ENCODE assay signal across 10 cellular contexts in the genomic region with DNA sequence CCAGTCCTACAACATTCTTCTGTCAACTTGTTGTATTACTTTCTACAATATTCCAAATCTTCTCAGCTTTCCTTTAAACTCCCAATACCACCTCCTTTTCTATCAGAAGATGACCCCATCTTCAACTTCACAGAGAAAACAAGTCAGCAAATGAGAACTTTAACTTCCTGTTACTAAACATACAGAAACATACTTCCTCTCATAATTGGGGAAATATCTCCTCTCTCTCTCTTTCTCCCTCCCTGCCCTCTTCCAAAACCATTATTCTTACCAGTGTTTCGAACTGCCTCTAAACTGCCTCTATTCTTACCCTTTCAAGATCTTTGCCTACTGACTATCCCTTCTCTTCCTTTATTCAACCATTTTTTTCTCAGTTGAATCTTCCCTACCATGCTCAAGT. TPM values are rescaled to one million over a fixed set of nuclear protein-coding genes. Genes with fewer than 3 reads are reported as not detected.
DNase-seq lines count a peak whose midpoint lies in the region; ATAC-seq and TF ChIP-seq lines count a peak whose summit lies in the region.
"Had no signal": no experiment of that assay in that cellular context is flagged by ENCODE, and none has a peak within 500 bp of the region (broad histone marks: within the 10 kb centered on the region; RNA-seq: fewer than 3 reads in every experiment).

No MANE protein-coding gene starts in this region.

- peak overlapping the region; percentile 41 for H3K4me3 Mint-ChIP-seq in activated CD4-positive, alpha-beta T cell treated with anti-CD3 and anti-CD28 coated beads, Interleukin-2, amount 10 ng/mL, durations not matched to agents 24 days and 14 days
- H3K4me3 Mint-ChIP-seq in stimulated activated memory B cell treated with anti-CD40 and anti-IgM and Interleukin-4, amounts not matched to agents 10 μg/mL and 1 μg/mL and 100 μg/mL, for 72 hours = peak overlapping the region; percentile 43

- H3K36me3 ChIP-seq in Peyer's patch = no peaks in the 10 kb centered on the region
- H3K36me3 ChIP-seq: uterus had no signal

- peaks cover 55% of the 10 kb centered on the region for H3K4me1 Mint-ChIP-seq in activated CD4-positive, alpha-beta T cell treated with anti-CD3 and anti-CD28 coated beads, Interleukin-2, amount 10 ng/mL, durations not matched to agents 24 days and 14 days
- H3K4me1 Mint-ChIP-seq in stimulated activated memory B cell treated with anti-CD40 and anti-IgM and Interleukin-4, amounts not matched to agents 10 μg/mL and 1 μg/mL and 100 μg/mL, for 72 hours = peaks cover 52% of the 10 kb centered on the region

- no peak for TF ChIP-seq CTCF in Peyer's patch (IDR thresholded peaks at IDR 0.05)

- DNase-seq in activated CD4-positive, alpha-beta T cell treated with anti-CD3 and anti-CD28 coated beads, Interleukin-2, amount 10 ng/mL, durations not matched to agents 24 days and 14 days = no peak
- no peak for DNase-seq in activated CD4-positive, alpha-beta T cell treated with anti-CD3 and anti-CD28 coated beads, Interleukin-2, amount 50 U/mL, for 1 hour
- DNase-seq in Peyer's patch = no peak
- DNase-seq in epithelial cell of prostate (ENCODE audit: low read depth, low spot score) = no peak
- DNase-seq: uterus had no signal

- no peak overlapping the region for H3K27ac Mint-ChIP-seq in activated CD4-positive, alpha-beta T cell treated with anti-CD3 and anti-CD28 coated beads, Interleukin-2, amount 10 ng/mL, durations not matched to agents 24 days and 14 days
- peak overlapping the region; percentile 81 for H3K27ac Mint-ChIP-seq in stimulated activated memory B cell treated with anti-CD40 and anti-IgM and Interleukin-4, amounts not matched to agents 10 μg/mL and 1 μg/mL and 100 μg/mL, for 72 hours

- no peak overlapping the region for H3K4me3 ChIP-seq in Peyer's patch
- H3K4me3 ChIP-seq: SK-N-MC, uterus had no signal

- no peaks in the 10 kb centered on the region for H3K27me3 Mint-ChIP-seq in activated CD4-positive, alpha-beta T cell treated with anti-CD3 and anti-CD28 coated beads, Interleukin-2, amount 10 ng/mL, durations not matched to agents 24 days and 14 days
- H3K27me3 Mint-ChIP-seq in stimulated activated memory B cell treated with anti-CD40 and anti-IgM and Interleukin-4, amounts not matched to agents 10 μg/mL and 1 μg/mL and 100 μg/mL, for 72 hours = no peaks in the 10 kb centered on the region

- no peaks in the 10 kb centered on the region for H3K27me3 ChIP-seq in Peyer's patch
- H3K27me3 ChIP-seq: uterus had no signal

- intact Hi-C loops in activated CD4-positive, alpha-beta T cell treated with anti-CD3 and anti-CD28 coated beads, Interleukin-2, amount 10 ng/mL, durations not matched to agents 24 days and 14 days (cut with micrococcal nuclease) = loop anchor here (10.0 kb wide), 2 partner anchors 289 to 431 kb away; a partner anchor contains a TSS

- H3K4me1 ChIP-seq in Peyer's patch = peaks cover 0 to 53% (median 4%) of the 10 kb centered on the region in 4 donors

- no peak for TF ChIP-seq POLR2A in Peyer's patch (IDR thresholded peaks at IDR 0.05)

- no peaks in the 10 kb centered on the region for H3K9me3 Mint-ChIP-seq in activated CD4-positive, alpha-beta T cell treated with anti-CD3 and anti-CD28 coated beads, Interleukin-2, amount 10 ng/mL, durations not matched to agents 24 days and 14 days
- H3K9me3 Mint-ChIP-seq in stimulated activated memory B cell treated with anti-CD40 and anti-IgM and Interleukin-4, amounts not matched to agents 10 μg/mL and 1 μg/mL and 100 μg/mL, for 72 hours = no peaks in the 10 kb centered on the region

- H3K9me3 ChIP-seq in Peyer's patch = no peaks in the 10 kb centered on the region
- H3K9me3 ChIP-seq: uterus had no signal

- H3K27ac ChIP-seq in Peyer's patch (peak overlapping the region; percentile 36 to 94 (median 63)), epithelial cell of prostate (peak overlapping the region; percentile 97)
- H3K27ac ChIP-seq: SK-N-MC had no signal

- H3K36me3 Mint-ChIP-seq in activated CD4-positive, alpha-beta T cell treated with anti-CD3 and anti-CD28 coated beads, Interleukin-2, amount 10 ng/mL, durations not matched to agents 24 days and 14 days (ENCODE audit: low read depth) = peaks cover 1% of the 10 kb centered on the region
- peaks cover 5% of the 10 kb centered on the region for H3K36me3 Mint-ChIP-seq in stimulated activated memory B cell treated with anti-CD40 and anti-IgM and Interleukin-4, amounts not matched to agents 10 μg/mL and 1 μg/mL and 100 μg/mL, for 72 hours

- ATAC-seq in stimulated activated memory B cell treated with anti-CD40 and anti-IgM and Interleukin-4, amounts not matched to agents 10 μg/mL and 1 μg/mL and 100 μg/mL, for 72 hours = no peak
- ATAC-seq in GM19324 (IDR thresholded peaks at IDR 0.05; ENCODE audit: low FRiP score, unreplicated experiment) (no peak), GM21619 (IDR thresholded peaks at IDR 0.05; ENCODE audit: unreplicated experiment) (no peak), HG03135 (IDR thresholded peaks at IDR 0.05; ENCODE audit: unreplicated experiment) (no peak)

RNA-seq across cellular contexts. Expression of a gene that starts 1.7 kb away (rescaled TPM):
- 74.0 and 84.5 TPM in 2 replicates for total RNA-seq in activated CD4-positive, alpha-beta T cell treated with anti-CD3 and anti-CD28 coated beads, Interleukin-2, amount 10 ng/mL, durations not matched to agents 24 days and 14 days
- total RNA-seq in Peyer's patch = 10 to 100 TPM; 64.4 to 80.9 (median 66.8) TPM

RNA-seq across cellular contexts. Expression of a gene that starts 2.8 kb away (rescaled TPM):
- total RNA-seq in activated CD4-positive, alpha-beta T cell treated with anti-CD3 and anti-CD28 coated beads, Interleukin-2, amount 10 ng/mL, durations not matched to agents 24 days and 14 days = 62.1 and 66.3 TPM in 2 replicates
- total RNA-seq in Peyer's patch = 10 to 100 TPM; 31.7 to 74.3 (median 42.1) TPM

RNA-seq across cellular contexts. Expression of a gene that starts 54.9 kb away (rescaled TPM):
- 19.0 and 21.1 TPM in 2 replicates for total RNA-seq in activated CD4-positive, alpha-beta T cell treated with anti-CD3 and anti-CD28 coated beads, Interleukin-2, amount 10 ng/mL, durations not matched to agents 24 days and 14 days
- 10 to 100 TPM; 22.4 to 38.1 (median 33.1) TPM for total RNA-seq in Peyer's patch

RNA-seq across cellular contexts. Expression of a gene that starts 54.9 kb away (rescaled TPM):
- 41.1 and 48.0 TPM in 2 replicates for total RNA-seq in activated CD4-positive, alpha-beta T cell treated with anti-CD3 and anti-CD28 coated beads, Interleukin-2, amount 10 ng/mL, durations not matched to agents 24 days and 14 days
- total RNA-seq in Peyer's patch = 10 to 100 TPM; 12.9 to 21.9 (median 15.1) TPM
